ENCODE assay signal across 19 cellular contexts in genomic region chr16:73074399-73074798, GRCh38. TPM values are rescaled to one million over a fixed set of nuclear protein-coding genes. Genes with fewer than 3 reads are reported as not detected.
DNase-seq lines count a peak whose midpoint lies in the region; ATAC-seq, FAIRE-seq and TF ChIP-seq lines count a peak whose summit lies in the region.
"Had no signal": no experiment of that assay in that cellular context is flagged by ENCODE, and none has a peak within 500 bp of the region (broad histone marks: within the 10 kb centered on the region; RNA-seq: fewer than 3 reads in every experiment).

No MANE protein-coding gene starts in this region.

- in situ Hi-C loops in K562 (cut with MboI): no loop called here

- BruUV-seq in K562 (replicated peaks; lab: Mats Ljungman, UMichigan) (no TSS peak), endothelial cell of umbilical vein (replicated peaks; lab: Mats Ljungman, UMichigan) (no TSS peak)

- H3K27ac ChIP-seq in K562 (ENCODE audit: extremely low read depth, low read depth, low read length) (no peak overlapping the region), endothelial cell of umbilical vein (ENCODE audit: insufficient read depth, low read depth, low read length) (no peak overlapping the region)

- peaks cover 14% of the 10 kb centered on the region for H3K4me1 Mint-ChIP-seq in stimulated activated naive CD8-positive, alpha-beta T cell treated with anti-CD3 and anti-CD28 coated beads, Interleukin-15, amount 100 ng/mL, for 72 hours

- no peak for FAIRE-seq in K562 (lab: Jason Lieb, UNC)
- FAIRE-seq in endothelial cell of umbilical vein (lab: Jason Lieb, UNC): peak; percentile 24
- FAIRE-seq: G401.6, GM12892, GM19239 had no signal

- TF ChIP-seq POLR2A in K562 (conservative IDR thresholded peaks at IDR 0.05) (no peak), endothelial cell of umbilical vein (IDR thresholded peaks at IDR 0.05; ENCODE audit: low read depth, low read length) (no peak)

- no peaks in the 10 kb centered on the region for H3K9me3 Mint-ChIP-seq in stimulated activated naive CD8-positive, alpha-beta T cell treated with anti-CD3 and anti-CD28 coated beads, Interleukin-15, amount 100 ng/mL, for 72 hours
- H3K9me3 Mint-ChIP-seq: CD8-positive, alpha-beta T cell had no signal

- TF ChIP-seq RAD21 in K562 (CRISPR knock-in tag; conservative IDR thresholded peaks at IDR 0.05 in 1 of 2, IDR thresholded peaks at IDR 0.05 in 1 of 2): no peak

- no peak for ATAC-seq in K562
- ATAC-seq in stimulated activated naive CD8-positive, alpha-beta T cell treated with anti-CD3 and anti-CD28 coated beads, Interleukin-15, amount 100 ng/mL, for 72 hours: no peak
- no peak for ATAC-seq in GM19395 (IDR thresholded peaks at IDR 0.05; ENCODE audit: unreplicated experiment)
- no peak for ATAC-seq in HG03457 (IDR thresholded peaks at IDR 0.05; ENCODE audit: unreplicated experiment)
- ATAC-seq: CD8-positive, alpha-beta T cell had no signal

- H3K9ac ChIP-seq in K562 (ENCODE audit: insufficient read depth in 1 of 2, low read depth in 2 of 2, low read length in 2 of 2) (no peak overlapping the region), endothelial cell of umbilical vein (replicated peaks; ENCODE audit: extremely low read depth, insufficient read depth, low read length) (no peak overlapping the region)

- no peaks in the 10 kb centered on the region; the same call in 1 of the 2 replicates for H4K20me1 ChIP-seq in K562 (replicated peaks; ENCODE audit: control insufficient read depth, insufficient read depth, low read length)
- H4K20me1 ChIP-seq in endothelial cell of umbilical vein (replicated peaks; ENCODE audit: control insufficient read depth, extremely low read depth, insufficient read depth, low read length): no peaks in the 10 kb centered on the region

- H3K4me3 ChIP-seq in K562: no peak overlapping the region
- no peak overlapping the region for H3K4me3 ChIP-seq in endothelial cell of umbilical vein (replicated peaks in 1 of 3; ENCODE audit: insufficient read depth in 1 of 3, low read depth in 1 of 3, low read length in 3 of 3)

- POLR2A ChIA-PET in K562 (lab: Yijun Ruan, JAX): no interaction called here
- POLR2A ChIA-PET in endothelial cell of umbilical vein (lab: Charles Lee): interaction anchor here (0.6 kb wide), 1 partner anchor 11 kb away, joined by 3 read pairs; no protein-coding TSS in a partner anchor

- intact Hi-C loops in K562 (cut with micrococcal nuclease): no loop called here
- intact Hi-C loops in endothelial cell of umbilical vein (cut with micrococcal nuclease): no loop called here

- 11% methylated on average over 8 of the region's 9 CpGs for WGBS in K562 (ENCODE audit: insufficient coverage, low coverage, missing lambda C conversion rate)

- dilution Hi-C loops in endothelial cell of umbilical vein (cut with MboI; ENCODE audit: extremely low pct_ligation_motif_present, low sequenced_read_pairs): no loop called here

- H3K9me3 ChIP-seq in K562 (replicated peaks; ENCODE audit: control insufficient read depth, insufficient read depth, low read depth, low read length): no peaks in the 10 kb centered on the region
- H3K9me3 ChIP-seq in endothelial cell of umbilical vein (replicated peaks; ENCODE audit: control insufficient read depth, insufficient read depth, low read length): no peaks in the 10 kb centered on the region
- H3K9me3 ChIP-seq: Caco-2 had no signal

- H3K27me3 ChIP-seq in K562 (ENCODE audit: control insufficient read depth in 2 of 2, insufficient read depth in 2 of 2, low read length in 2 of 2): no peaks in the 10 kb centered on the region; a peak in 3 of 5 replicates
- H3K27me3 ChIP-seq in endothelial cell of umbilical vein (ENCODE audit: control insufficient read depth in 2 of 2, insufficient read depth in 2 of 2, low read length in 2 of 2): no peaks in the 10 kb centered on the region

- H3K36me3 ChIP-seq in K562 (ENCODE audit: control insufficient read depth, insufficient read depth, low read length) (no peaks in the 10 kb centered on the region), endothelial cell of umbilical vein (ENCODE audit: control insufficient read depth in 2 of 2, extremely low read depth in 1 of 2, insufficient read depth in 2 of 2, low read length in 2 of 2) (no peaks in the 10 kb centered on the region)

- H2AFZ ChIP-seq in K562 (ENCODE audit: low read depth, low read length): no peak overlapping the region
- no peak overlapping the region for H2AFZ ChIP-seq in endothelial cell of umbilical vein (ENCODE audit: low read depth, low read length)

- H3K4me2 ChIP-seq in K562 (ENCODE audit: insufficient read depth, low read length) (no peak overlapping the region), endothelial cell of umbilical vein (ENCODE audit: insufficient read depth, low read length) (no peak overlapping the region)

- H3K79me2 ChIP-seq in K562 (ENCODE audit: control insufficient read depth, insufficient read depth, low read length): no peaks in the 10 kb centered on the region
- H3K79me2 ChIP-seq in endothelial cell of umbilical vein (ENCODE audit: control insufficient read depth, insufficient read depth, low read length): no peaks in the 10 kb centered on the region

- TF ChIP-seq CTCF in K562 (IDR thresholded peaks at IDR 0.05 in 2 of 3, conservative IDR thresholded peaks at IDR 0.05 in 1 of 3; ENCODE audit: insufficient read depth in 2 of 3, low read depth in 1 of 3, low read length in 3 of 3): no peak
- no peak for TF ChIP-seq CTCF in endothelial cell of umbilical vein (IDR thresholded peaks at IDR 0.05; ENCODE audit: extremely low read depth in 1 of 2, insufficient read depth in 1 of 2, low read depth in 1 of 2, low read length in 2 of 2)

- no peak overlapping the region for H3K4me3 Mint-ChIP-seq in stimulated activated naive CD8-positive, alpha-beta T cell treated with anti-CD3 and anti-CD28 coated beads, Interleukin-15, amount 100 ng/mL, for 72 hours
- H3K4me3 Mint-ChIP-seq: CD8-positive, alpha-beta T cell had no signal

- H3K9me1 ChIP-seq in K562 (ENCODE audit: control insufficient read depth, insufficient read depth, low read length) (no peaks in the 10 kb centered on the region), endothelial cell of umbilical vein (replicated peaks; ENCODE audit: control insufficient read depth, extremely low read depth, insufficient read depth, low read length) (no peaks in the 10 kb centered on the region)

- H3K27me3 Mint-ChIP-seq in stimulated activated naive CD8-positive, alpha-beta T cell treated with anti-CD3 and anti-CD28 coated beads, Interleukin-15, amount 100 ng/mL, for 72 hours: peaks cover 38% of the 10 kb centered on the region

- no peak overlapping the region for H3K27ac Mint-ChIP-seq in stimulated activated naive CD8-positive, alpha-beta T cell treated with anti-CD3 and anti-CD28 coated beads, Interleukin-15, amount 100 ng/mL, for 72 hours
- H3K27ac Mint-ChIP-seq: CD8-positive, alpha-beta T cell had no signal

- CTCF ChIA-PET in K562 (lab: Yijun Ruan, JAX; ENCODE audit: low intra/inter-chr PET ratio): no interaction called here
- CTCF ChIA-PET in endothelial cell of umbilical vein (lab: Charles Lee): no interaction called here

- TF ChIP-seq EP300 in K562 (IDR thresholded peaks at IDR 0.05; ENCODE audit: low read length): no peak

- DNase-seq in NCI-H2171 treated with DMSO at 0.1 percent for 48 hours (lab: John Stamatoyannopoulos, UW) (peak; percentile 10), NCI-H2171 (lab: John Stamatoyannopoulos, UW) (no peak), NCI-H69 (lab: John Stamatoyannopoulos, UW) (peak; percentile 35), K562 (ENCODE audit: extremely low read depth in 1 of 4, low spot score in 3 of 4) (no peak), endothelial cell of umbilical vein (ENCODE audit: low read depth, low spot score) (no peak)
- DNase-seq in stimulated activated naive CD8-positive, alpha-beta T cell treated with anti-CD3 and anti-CD28 coated beads, Interleukin-15, amount 100 ng/mL, for 72 hours: no peak
- DNase-seq: C1 segment of cervical spinal cord; Caco-2; CD8-positive, alpha-beta T cell; DMS153; DND-41; GOT3; H7; HCEC 1CT had no signal

- no peaks in the 10 kb centered on the region; a peak in 2 of 5 replicates for H3K4me1 ChIP-seq in K562 (replicated peaks in 1 of 2; ENCODE audit: control insufficient read depth in 2 of 2, insufficient read depth in 2 of 2, low read length in 2 of 2)
- H3K4me1 ChIP-seq in endothelial cell of umbilical vein (ENCODE audit: control insufficient read depth, extremely low read depth, insufficient read depth, low read length): peaks cover 20% of the 10 kb centered on the region

TF ChIP-seq in K562, 482 proteins besides CTCF, POLR2A, EP300 and RAD21 (continues in another document):
- TF ChIP-seq CREM (IDR thresholded peaks at IDR 0.05; ENCODE audit: low read depth): peak; percentile 66

TF ChIP-seq in endothelial cell of umbilical vein, 7 proteins besides CTCF, POLR2A, EP300 and RAD21 (continues in another document):
- TF ChIP-seq FOS (IDR thresholded peaks at IDR 0.05; ENCODE audit: borderline replicate concordance, insufficient read depth, low read length): no peak

RNA-seq across cellular contexts. Expression of gene ZFHX3, which starts 26.5 kb away (rescaled TPM):
- total RNA-seq in K562 (2011; cell fraction: chromatin; rRNA removed; ENCODE audit: low replicate concordance): 0.12 and 0.19 TPM in 2 replicates
- under 0.01 and 0.17 TPM in 2 replicates for total RNA-seq in K562 (2011; cell fraction: nucleolus; rRNA removed)
- 0.07 and 0.15 TPM in 2 replicates for total RNA-seq in K562 (2011; cell fraction: nucleoplasm; rRNA removed)
- total RNA-seq in K562 (2014; rRNA removed): not detected in 2 replicates
- total RNA-seq in K562 (2014; rRNA removed; fragmentation: Illumina TruSeq; extraction: Trizol): not detected in 2 replicates
- total RNA-seq in K562 (2015; rRNA removed; fragmentation: Illumina TruSeq; extraction: Trizol): not detected in 2 replicates
- 0.07 and 0.11 TPM in 2 replicates for total RNA-seq in K562 (2021)
- 0.01 TPM in 2 replicates for polyA plus RNA-seq in K562 (2011; rRNA removed)
- 0.01 TPM in 2 replicates for polyA plus RNA-seq in K562 (2011; cell fraction: cytosol; rRNA removed)
- 0.03 and 0.04 TPM in 2 replicates for polyA plus RNA-seq in K562 (2011; cell fraction: nucleus; rRNA removed)
- 0.51 and 0.76 TPM in 2 replicates for polyA plus RNA-seq in K562 (2012)
- 0.01 TPM in 1 of 2 replicates, not detected in the other for polyA plus RNA-seq in K562 (2014; fragmentation: Illumina TruSeq; extraction: Trizol)
- polyA plus RNA-seq in K562 (2014; fragmentation: Nextera tagmentation; extraction: Ambion mirVana): under 1 TPM; 0.06 to 0.23 TPM
- polyA plus RNA-seq in K562 (2014; rRNA removed): 0.05 TPM in 1 of 2 replicates, not detected in the other
- 0.03 and 0.07 TPM in 2 replicates for polyA minus RNA-seq in K562 (2011; rRNA and poly(A)+ RNA removed)
- 0.09 and 0.10 TPM in 2 replicates for polyA minus RNA-seq in K562 (2011; cell fraction: cytosol; rRNA and poly(A)+ RNA removed)
- polyA minus RNA-seq in K562 (2011; cell fraction: nucleus; rRNA and poly(A)+ RNA removed): 0.11 and 0.13 TPM in 2 replicates
- total RNA-seq in endothelial cell of umbilical vein: 17.7 and 18.8 TPM in 2 replicates
- polyA plus RNA-seq in endothelial cell of umbilical vein: 3.0 and 3.7 TPM in 2 replicates
- polyA plus RNA-seq in endothelial cell of umbilical vein (2011; cell fraction: cytosol; rRNA removed): 4.4 and 4.7 TPM in 2 replicates
- 10.3 and 10.5 TPM in 2 replicates for polyA plus RNA-seq in endothelial cell of umbilical vein (2011; cell fraction: nucleus; rRNA removed)
- 7.6 and 7.8 TPM in 2 replicates for polyA plus RNA-seq in endothelial cell of umbilical vein (2012)
- polyA minus RNA-seq in endothelial cell of umbilical vein: 14.8 and 14.9 TPM in 2 replicates
- 11.3 TPM for polyA minus RNA-seq in endothelial cell of umbilical vein (2011; cell fraction: cytosol; rRNA and poly(A)+ RNA removed)
- 24.3 and 25.1 TPM in 2 replicates for polyA minus RNA-seq in endothelial cell of umbilical vein (2011; cell fraction: nucleus; rRNA and poly(A)+ RNA removed)

Comparison
In these comparisons a context has a peak if more than half of its experiments do, and no peak if none do; other contexts are left out.
1. DNase-seq: peak in NCI-H2171 treated with DMSO at 0.1 percent for 48 hours (single experiment) and NCI-H69 (single experiment); none in NCI-H2171 (single experiment), K562 (0 of 4), endothelial cell of umbilical vein (single experiment) and stimulated activated naive CD8-positive, alpha-beta T cell treated with anti-CD3 and anti-CD28 coated beads, Interleukin-15, amount 100 ng/mL, for 72 hours (0 of 2).
2. RNA of gene ZFHX3, which starts 26.5 kb away (total RNA-seq): 17.7 to 18.8 TPM in endothelial cell of umbilical vein; under 0.01 to 0.19 TPM in K562; every median in the first group is over 10 times any median in the second.